In the genomic region with DNA sequence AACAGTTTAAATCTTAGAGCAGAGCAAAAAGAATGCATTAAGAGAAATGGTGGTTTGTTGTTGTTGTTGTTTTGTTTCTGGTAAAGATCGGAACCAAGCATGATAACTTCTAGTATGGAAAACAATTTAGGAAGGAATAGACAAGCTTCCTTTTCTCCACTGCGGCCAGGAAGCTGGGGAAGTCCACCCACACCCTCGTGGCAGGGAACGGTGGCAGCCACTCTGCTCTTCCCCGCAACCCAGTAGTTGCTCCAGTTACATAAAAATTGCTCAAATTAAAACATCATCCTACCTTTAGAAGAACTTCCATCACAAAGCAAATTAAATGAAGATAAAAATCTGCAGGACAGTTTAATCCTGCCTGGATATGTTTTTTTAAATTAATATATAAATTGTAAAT, we compare ENCODE assay signal across 11 cellular contexts.
DNase-seq lines count a peak whose midpoint lies in the region; ATAC-seq and TF ChIP-seq lines count a peak whose summit lies in the region.
"Had no signal": no experiment of that assay in that cellular context is flagged by ENCODE, and none has a peak within 500 bp of the region (broad histone marks: within the 10 kb centered on the region; RNA-seq: fewer than 3 reads in every experiment).

No MANE protein-coding gene starts in this region.

- no peak overlapping the region for H2AFZ ChIP-seq in trophoblast cell (ENCODE audit: insufficient read depth, low read length, poor library complexity)

- WGBS in heart right ventricle, 2 donors: 13 to 20% methylated on average over 5 of the region's 5 CpGs
- WGBS in trophoblast cell (ENCODE audit: extremely low coverage, insufficient coverage, insufficient read length): no CpG with 5 or more reads among the region's 5 CpGs

- no peak overlapping the region for H4K8ac ChIP-seq in trophoblast cell (ENCODE audit: low read depth, low read length)

- H3K36me3 Mint-ChIP-seq in activated T-helper 17 cell treated with anti-CD3 and anti-CD28 coated beads, Interleukin-2, amount 50 U/mL, for 72 hours (ENCODE audit: low read depth): no peaks in the 10 kb centered on the region
- no peaks in the 10 kb centered on the region for H3K36me3 Mint-ChIP-seq in activated CD8-positive, alpha-beta memory T cell treated with anti-CD3 and anti-CD28 coated beads, Interleukin-2, amount 10 ng/mL, durations not matched to agents 7 days and 5 days

- no peak overlapping the region for H3K4me2 ChIP-seq in trophoblast cell (ENCODE audit: low read length)

- peaks cover 23% of the 10 kb centered on the region for H3K79me2 ChIP-seq in trophoblast cell (ENCODE audit: control insufficient read depth, insufficient read depth, low read length, poor library complexity)

- no peak overlapping the region for H3K27ac Mint-ChIP-seq in activated T-helper 17 cell treated with anti-CD3 and anti-CD28 coated beads, Interleukin-2, amount 50 U/mL, for 72 hours
- H3K27ac Mint-ChIP-seq in activated CD8-positive, alpha-beta memory T cell treated with anti-CD3 and anti-CD28 coated beads, Interleukin-2, amount 10 ng/mL, durations not matched to agents 7 days and 5 days: no peak overlapping the region
- H3K27ac Mint-ChIP-seq: activated T-helper 1 cell treated with anti-CD3 and anti-CD28 coated beads, Interleukin-12 subunit alpha, Interleukin-12 subunit beta, Interleukin-2, Interleukin-4 antibody, amounts not matched to agents 30 ng/mL and 10 ng/mL and 1 ng/mL, durations not matched to agents 14 hours and 24 hours and 36 hours had no signal

- no peak overlapping the region for H4K12ac ChIP-seq in trophoblast cell (ENCODE audit: low read depth, low read length)

- CTCF ChIA-PET in activated CD8-positive, alpha-beta memory T cell treated with anti-CD3 and anti-CD28 coated beads, Interleukin-2, amount 10 ng/mL, durations not matched to agents 7 days and 5 days (lab: Charles Lee): no interaction called here

- peaks cover 0 to 4% (median 0%) of the 10 kb centered on the region in 9 donors for H3K36me3 ChIP-seq in heart right ventricle
- peaks cover 0 to 4% of the 10 kb centered on the region in 2 experiments for H3K36me3 ChIP-seq in trophoblast cell (ENCODE audit: control insufficient read depth in 1 of 2, insufficient read depth in 2 of 2, low read length in 2 of 2)

- H3K27me3 ChIP-seq in heart right ventricle: no peaks in the 10 kb centered on the region
- H3K27me3 ChIP-seq in trophoblast cell (ENCODE audit: insufficient read depth, low read length): no peaks in the 10 kb centered on the region

- no peak overlapping the region for H3K23ac ChIP-seq in trophoblast cell (ENCODE audit: low read length)

- no peak overlapping the region for H2BK12ac ChIP-seq in trophoblast cell (ENCODE audit: low read length)

- no peak for DNase-seq in AG10803 (ENCODE audit: low read depth)
- no peak for DNase-seq in heart right ventricle
- no peak for DNase-seq in trophoblast cell
- no peak for DNase-seq in activated CD8-positive, alpha-beta memory T cell treated with anti-CD3 and anti-CD28 coated beads, Interleukin-2, amount 10 ng/mL, durations not matched to agents 7 days and 5 days
- DNase-seq in cortex of kidney (lab: John Stamatoyannopoulos, UW): no peak
- DNase-seq: activated CD4-positive, alpha-beta T cell treated with anti-CD3 and anti-CD28 coated beads for 48 hours; NCI-H2171 had no signal

- H2BK120ac ChIP-seq in trophoblast cell (ENCODE audit: insufficient read depth, low read length, poor library complexity): no peak overlapping the region

- H3K79me1 ChIP-seq in trophoblast cell (ENCODE audit: low read length): no peaks in the 10 kb centered on the region

- H3K4me3 Mint-ChIP-seq in activated T-helper 17 cell treated with anti-CD3 and anti-CD28 coated beads, Interleukin-2, amount 50 U/mL, for 72 hours: peak overlapping the region; percentile 52
- no peak overlapping the region for H3K4me3 Mint-ChIP-seq in activated CD8-positive, alpha-beta memory T cell treated with anti-CD3 and anti-CD28 coated beads, Interleukin-2, amount 10 ng/mL, durations not matched to agents 7 days and 5 days
- H3K4me3 Mint-ChIP-seq: activated T-helper 1 cell treated with anti-CD3 and anti-CD28 coated beads, Interleukin-12 subunit alpha, Interleukin-12 subunit beta, Interleukin-2, Interleukin-4 antibody, amounts not matched to agents 30 ng/mL and 10 ng/mL and 1 ng/mL, durations not matched to agents 14 hours and 24 hours and 36 hours had no signal

- H3K9ac ChIP-seq in trophoblast cell (ENCODE audit: low read length): no peak overlapping the region

- H3K4me1 ChIP-seq in heart right ventricle (peaks cover 26 to 100% (median 93%) of the 10 kb centered on the region in 9 donors), trophoblast cell (ENCODE audit: control insufficient read depth in 1 of 2, insufficient read depth in 2 of 2, low read length in 2 of 2) (peaks cover 7% of the 10 kb centered on the region in 2 experiments)

- no peaks in the 10 kb centered on the region for H3K27me3 Mint-ChIP-seq in activated T-helper 17 cell treated with anti-CD3 and anti-CD28 coated beads, Interleukin-2, amount 50 U/mL, for 72 hours
- H3K27me3 Mint-ChIP-seq in activated CD8-positive, alpha-beta memory T cell treated with anti-CD3 and anti-CD28 coated beads, Interleukin-2, amount 10 ng/mL, durations not matched to agents 7 days and 5 days: no peaks in the 10 kb centered on the region

- H3K9me3 Mint-ChIP-seq in activated T-helper 17 cell treated with anti-CD3 and anti-CD28 coated beads, Interleukin-2, amount 50 U/mL, for 72 hours: no peaks in the 10 kb centered on the region
- H3K9me3 Mint-ChIP-seq in activated CD8-positive, alpha-beta memory T cell treated with anti-CD3 and anti-CD28 coated beads, Interleukin-2, amount 10 ng/mL, durations not matched to agents 7 days and 5 days (ENCODE audit: low read depth): no peaks in the 10 kb centered on the region
- H3K9me3 Mint-ChIP-seq: activated T-helper 1 cell treated with anti-CD3 and anti-CD28 coated beads, Interleukin-12 subunit alpha, Interleukin-12 subunit beta, Interleukin-2, Interleukin-4 antibody, amounts not matched to agents 30 ng/mL and 10 ng/mL and 1 ng/mL, durations not matched to agents 14 hours and 24 hours and 36 hours had no signal

- H3K27ac ChIP-seq in heart right ventricle: peak overlapping the region in 9 of 10 donors; percentile 44 to 88 (median 79)
- H3K27ac ChIP-seq in trophoblast cell (ENCODE audit: low read depth, low read length): no peak overlapping the region

- no peak for ATAC-seq in activated T-helper 17 cell treated with anti-CD3 and anti-CD28 coated beads, Interleukin-2, amount 50 U/mL, for 72 hours (replicated peaks)
- ATAC-seq in heart right ventricle (peak in 6 of 8 donors; percentile 32 to 53 (median 39)), GM18870 (IDR thresholded peaks at IDR 0.05; ENCODE audit: unreplicated experiment) (no peak), HG03095 (IDR thresholded peaks at IDR 0.05; ENCODE audit: unreplicated experiment) (no peak)
- no peak for ATAC-seq in activated CD8-positive, alpha-beta memory T cell treated with anti-CD3 and anti-CD28 coated beads, Interleukin-2, amount 10 ng/mL, durations not matched to agents 7 days and 5 days

- H3K18ac ChIP-seq in trophoblast cell (ENCODE audit: low read length): no peak overlapping the region

- no peak for TF ChIP-seq CTCF in AG10803 (conservative IDR thresholded peaks at IDR 0.05; ENCODE audit: low read length)
- no peak for TF ChIP-seq CTCF in heart right ventricle (IDR thresholded peaks at IDR 0.05)

- peak overlapping the region; percentile 93 for H3K4ac ChIP-seq in trophoblast cell (ENCODE audit: low read depth, low read length)

- H2AK5ac ChIP-seq in trophoblast cell (ENCODE audit: low read length): no peak overlapping the region

- H3K4me3 ChIP-seq in AG10803 (ENCODE audit: low read length) (peak overlapping the region; percentile 32), heart right ventricle (peak overlapping the region in 5 of 10 donors; percentile 7 to 23 (median 17)), trophoblast cell (ENCODE audit: low read depth, low read length) (no peak overlapping the region)

- H3K9me3 ChIP-seq in heart right ventricle (no peaks in the 10 kb centered on the region), trophoblast cell (ENCODE audit: insufficient read depth, low read depth, low read length) (no peaks in the 10 kb centered on the region)

- no peak overlapping the region for H2BK5ac ChIP-seq in trophoblast cell (ENCODE audit: low read depth, low read length, poor library complexity)

- no peak overlapping the region for H3K14ac ChIP-seq in trophoblast cell (ENCODE audit: low read length)

- H3K4me1 Mint-ChIP-seq in activated T-helper 17 cell treated with anti-CD3 and anti-CD28 coated beads, Interleukin-2, amount 50 U/mL, for 72 hours: peaks cover 38% of the 10 kb centered on the region
- peaks cover 36% of the 10 kb centered on the region for H3K4me1 Mint-ChIP-seq in activated CD8-positive, alpha-beta memory T cell treated with anti-CD3 and anti-CD28 coated beads, Interleukin-2, amount 10 ng/mL, durations not matched to agents 7 days and 5 days

- H4K91ac ChIP-seq in trophoblast cell (ENCODE audit: low read depth, low read length): no peak overlapping the region

- intact Hi-C loops in heart right ventricle (cut with DNase I): no loop called here

Comparison
In these comparisons a context has a peak if more than half of its experiments do, and no peak if none do; other contexts are left out.
1. ATAC-seq: peak in heart right ventricle (6 of 8); none in activated T-helper 17 cell treated with anti-CD3 and anti-CD28 coated beads, Interleukin-2, amount 50 U/mL, for 72 hours (single experiment), activated CD8-positive, alpha-beta memory T cell treated with anti-CD3 and anti-CD28 coated beads, Interleukin-2, amount 10 ng/mL, durations not matched to agents 7 days and 5 days (single experiment), GM18870 (single experiment) and HG03095 (single experiment).